ENCODE assay signal across 1 cellular context in the genomic region with DNA sequence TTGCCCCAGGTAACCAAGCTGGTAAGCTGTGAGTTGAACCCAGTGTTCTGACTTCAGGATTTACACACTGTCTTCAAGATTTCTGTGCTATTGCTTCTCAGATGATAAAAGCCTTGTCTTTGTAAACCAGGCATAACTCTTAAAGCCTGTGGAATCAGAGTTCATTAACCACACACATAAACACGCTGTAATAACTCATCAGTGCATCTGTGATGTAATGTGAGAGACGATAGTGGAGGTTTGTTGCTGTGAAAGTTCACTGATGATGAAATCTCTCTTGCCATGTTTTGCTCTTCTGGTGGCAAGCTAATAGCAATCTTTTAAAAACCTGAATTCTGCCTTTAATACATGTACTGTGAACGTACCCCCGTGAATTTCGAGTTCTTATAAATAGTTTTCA.
TF ChIP-seq lines count a peak whose summit lies in the region.

No MANE protein-coding gene starts in this region.

TF ChIP-seq in SK-N-SH treated with all-trans-retinoic acid at 6 μM for 48 hours, 23 proteins besides CTCF, POLR2A, EP300 and RAD21 (continued from another document):
- no peak for TF ChIP-seq ZNF565 (CRISPR knock-in tag; conservative IDR thresholded peaks at IDR 0.05; ENCODE audit: low read depth)
- no peak for TF ChIP-seq ZNF8 (CRISPR knock-in tag; IDR thresholded peaks at IDR 0.05)
- TF ChIP-seq ARNTL (CRISPR knock-in tag; IDR thresholded peaks at IDR 0.05; ENCODE audit: borderline replicate concordance, low read depth): no peak
- TF ChIP-seq ZC3H10 (CRISPR knock-in tag; IDR thresholded peaks at IDR 0.05): no peak
- TF ChIP-seq TOX (CRISPR knock-in tag; IDR thresholded peaks at IDR 0.05; ENCODE audit: borderline replicate concordance): no peak
- TF ChIP-seq, protein P1, sequence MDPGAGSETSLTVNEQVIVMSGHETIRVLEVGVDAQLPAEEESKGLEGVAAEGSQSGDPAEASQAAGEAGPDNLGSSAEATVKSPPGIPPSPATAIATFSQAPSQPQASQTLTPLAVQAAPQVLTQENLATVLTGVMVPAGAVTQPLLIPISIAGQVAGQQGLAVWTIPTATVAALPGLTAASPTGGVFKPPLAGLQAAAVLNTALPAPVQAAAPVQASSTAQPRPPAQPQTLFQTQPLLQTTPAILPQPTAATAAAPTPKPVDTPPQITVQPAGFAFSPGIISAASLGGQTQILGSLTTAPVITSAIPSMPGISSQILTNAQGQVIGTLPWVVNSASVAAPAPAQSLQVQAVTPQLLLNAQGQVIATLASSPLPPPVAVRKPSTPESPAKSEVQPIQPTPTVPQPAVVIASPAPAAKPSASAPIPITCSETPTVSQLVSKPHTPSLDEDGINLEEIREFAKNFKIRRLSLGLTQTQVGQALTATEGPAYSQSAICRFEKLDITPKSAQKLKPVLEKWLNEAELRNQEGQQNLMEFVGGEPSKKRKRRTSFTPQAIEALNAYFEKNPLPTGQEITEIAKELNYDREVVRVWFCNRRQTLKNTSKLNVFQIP (CRISPR knock-in tag; IDR thresholded peaks at IDR 0.05; ENCODE audit: borderline replicate concordance, low read depth): no peak
- TF ChIP-seq, protein P2, sequence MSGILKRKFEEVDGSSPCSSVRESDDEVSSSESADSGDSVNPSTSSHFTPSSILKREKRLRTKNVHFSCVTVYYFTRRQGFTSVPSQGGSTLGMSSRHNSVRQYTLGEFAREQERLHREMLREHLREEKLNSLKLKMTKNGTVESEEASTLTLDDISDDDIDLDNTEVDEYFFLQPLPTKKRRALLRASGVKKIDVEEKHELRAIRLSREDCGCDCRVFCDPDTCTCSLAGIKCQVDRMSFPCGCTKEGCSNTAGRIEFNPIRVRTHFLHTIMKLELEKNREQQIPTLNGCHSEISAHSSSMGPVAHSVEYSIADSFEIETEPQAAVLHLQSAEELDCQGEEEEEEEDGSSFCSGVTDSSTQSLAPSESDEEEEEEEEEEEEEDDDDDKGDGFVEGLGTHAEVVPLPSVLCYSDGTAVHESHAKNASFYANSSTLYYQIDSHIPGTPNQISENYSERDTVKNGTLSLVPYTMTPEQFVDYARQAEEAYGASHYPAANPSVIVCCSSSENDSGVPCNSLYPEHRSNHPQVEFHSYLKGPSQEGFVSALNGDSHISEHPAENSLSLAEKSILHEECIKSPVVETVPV (CRISPR knock-in tag; IDR thresholded peaks at IDR 0.05): no peak
- TF ChIP-seq ISL1 (CRISPR knock-in tag; IDR thresholded peaks at IDR 0.05): no peak
- TF ChIP-seq, protein P3, sequence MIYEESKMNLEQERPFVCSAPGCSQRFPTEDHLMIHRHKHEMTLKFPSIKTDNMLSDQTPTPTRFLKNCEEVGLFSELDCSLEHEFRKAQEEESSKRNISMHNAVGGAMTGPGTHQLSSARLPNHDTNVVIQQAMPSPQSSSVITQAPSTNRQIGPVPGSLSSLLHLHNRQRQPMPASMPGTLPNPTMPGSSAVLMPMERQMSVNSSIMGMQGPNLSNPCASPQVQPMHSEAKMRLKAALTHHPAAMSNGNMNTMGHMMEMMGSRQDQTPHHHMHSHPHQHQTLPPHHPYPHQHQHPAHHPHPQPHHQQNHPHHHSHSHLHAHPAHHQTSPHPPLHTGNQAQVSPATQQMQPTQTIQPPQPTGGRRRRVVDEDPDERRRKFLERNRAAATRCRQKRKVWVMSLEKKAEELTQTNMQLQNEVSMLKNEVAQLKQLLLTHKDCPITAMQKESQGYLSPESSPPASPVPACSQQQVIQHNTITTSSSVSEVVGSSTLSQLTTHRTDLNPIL (CRISPR knock-in tag; IDR thresholded peaks at IDR 0.05; ENCODE audit: low read depth): no peak
- TF ChIP-seq ZNF70 (CRISPR knock-in tag; IDR thresholded peaks at IDR 0.05): no peak
- TF ChIP-seq CSDC2 (CRISPR knock-in tag; IDR thresholded peaks at IDR 0.05): no peak
